ENCODE assay signal across 26 cellular contexts in the genomic region with DNA sequence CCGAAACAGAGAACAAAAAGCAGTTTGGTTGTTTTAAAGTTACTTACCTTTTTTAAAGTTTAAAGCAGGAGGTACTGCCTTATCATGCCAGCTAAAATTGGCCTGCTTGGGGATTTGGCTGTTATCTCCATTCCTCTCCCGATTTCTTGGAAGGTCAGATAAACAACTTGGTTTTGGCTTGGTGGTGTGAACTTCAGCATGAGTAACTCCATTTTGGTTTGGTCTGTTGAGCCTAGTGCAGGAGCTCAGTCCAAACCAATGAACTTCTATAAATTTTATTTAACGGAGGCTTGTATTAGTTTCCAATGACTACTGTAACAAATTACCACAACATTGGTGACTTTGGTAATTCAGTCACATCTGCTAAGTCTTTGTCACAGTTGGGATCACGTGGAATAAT.
DNase-seq lines count a peak whose midpoint lies in the region; ATAC-seq, FAIRE-seq and TF ChIP-seq lines count a peak whose summit lies in the region.
"Had no signal": no experiment of that assay in that cellular context is flagged by ENCODE, and none has a peak within 500 bp of the region (broad histone marks: within the 10 kb centered on the region; RNA-seq: fewer than 3 reads in every experiment).

No MANE protein-coding gene starts in this region.

- H3K79me2 ChIP-seq in Karpas-422 (ENCODE audit: low read length): peaks cover 95% of the 10 kb centered on the region
- H3K79me2 ChIP-seq in K562 (ENCODE audit: control insufficient read depth, insufficient read depth, low read length): no peaks in the 10 kb centered on the region; the same call in 2 of the 3 replicates
- H3K79me2 ChIP-seq in mesendoderm (ENCODE audit: control insufficient read depth, insufficient read depth, low read length): peaks cover 4% of the 10 kb centered on the region

- no peak overlapping the region for H4K5ac ChIP-seq in mesendoderm (ENCODE audit: low read length)

- peaks cover 75% of the 10 kb centered on the region for H3K4me1 ChIP-seq in Karpas-422 (ENCODE audit: low read length)
- no peaks in the 10 kb centered on the region; a peak in 1 of 5 replicates for H3K4me1 ChIP-seq in K562 (replicated peaks in 1 of 2; ENCODE audit: control insufficient read depth in 2 of 2, insufficient read depth in 2 of 2, low read length in 2 of 2)
- peaks cover 1% of the 10 kb centered on the region for H3K4me1 ChIP-seq in mesendoderm (ENCODE audit: control insufficient read depth, low read depth, low read length)
- H3K4me1 ChIP-seq: BE2C, BLaER1 had no signal

- no peak for FAIRE-seq in K562 (lab: Jason Lieb, UNC)
- FAIRE-seq: A204.1, GM12878, GM12892, GM18507 had no signal

- H3K9me2 ChIP-seq in Karpas-422 (replicated peaks; ENCODE audit: insufficient read depth, low read length): no peaks in the 10 kb centered on the region

- H3K27ac ChIP-seq in Karpas-422 (ENCODE audit: low read length) (peak overlapping the region; percentile 52), K562 (ENCODE audit: extremely low read depth, low read depth, low read length) (no peak overlapping the region), mesendoderm (ENCODE audit: low read depth, low read length) (no peak overlapping the region)
- H3K27ac ChIP-seq: BLaER1 had no signal

- H3K27me3 ChIP-seq in Karpas-422 (ENCODE audit: low read length) (no peaks in the 10 kb centered on the region), K562 (ENCODE audit: control insufficient read depth in 2 of 2, insufficient read depth in 2 of 2, low read length in 2 of 2) (no peaks in the 10 kb centered on the region), mesendoderm (ENCODE audit: insufficient read depth, low read length, poor library complexity) (no peaks in the 10 kb centered on the region)
- H3K27me3 ChIP-seq: BE2C, BLaER1 had no signal

- intact Hi-C loops in K562 (cut with micrococcal nuclease): no loop called here

- no peak for TF ChIP-seq CTCF in K562 (IDR thresholded peaks at IDR 0.05 in 2 of 3, conservative IDR thresholded peaks at IDR 0.05 in 1 of 3; ENCODE audit: insufficient read depth in 2 of 3, low read depth in 1 of 3, low read length in 3 of 3)

- H3K9me3 ChIP-seq in Karpas-422 (ENCODE audit: low read length) (no peaks in the 10 kb centered on the region), K562 (replicated peaks; ENCODE audit: control insufficient read depth, insufficient read depth, low read depth, low read length) (no peaks in the 10 kb centered on the region)
- H3K9me3 ChIP-seq: BE2C had no signal

- H3K18ac ChIP-seq in mesendoderm (ENCODE audit: low read length): no peak overlapping the region

- no peak overlapping the region for H3K4me3 ChIP-seq in Karpas-422 (ENCODE audit: low read length)
- H3K4me3 ChIP-seq in K562: no peak overlapping the region
- H3K4me3 ChIP-seq in mesendoderm (ENCODE audit: low read length): no peak overlapping the region
- H3K4me3 ChIP-seq: BLaER1, GM12878 had no signal

- TF ChIP-seq EP300 in K562 (IDR thresholded peaks at IDR 0.05; ENCODE audit: low read length): no peak

- ATAC-seq in K562 (no peak), HG02973 (IDR thresholded peaks at IDR 0.05; ENCODE audit: unreplicated experiment) (no peak)
- ATAC-seq: GM12878 had no signal

- H3K79me1 ChIP-seq in mesendoderm (ENCODE audit: low read length): peaks cover 3% of the 10 kb centered on the region

- H2BK5ac ChIP-seq in mesendoderm (ENCODE audit: low read length): no peak overlapping the region

- H4K20me1 ChIP-seq in Karpas-422 (ENCODE audit: insufficient read depth, low read depth, low read length): no peaks in the 10 kb centered on the region
- H4K20me1 ChIP-seq in K562 (replicated peaks; ENCODE audit: control insufficient read depth, insufficient read depth, low read length): no peaks in the 10 kb centered on the region
- H4K20me1 ChIP-seq: BLaER1 had no signal

- H2AFZ ChIP-seq in Karpas-422 (ENCODE audit: low read length) (no peak overlapping the region), K562 (ENCODE audit: low read depth, low read length) (no peak overlapping the region)

- H3K36me3 ChIP-seq in Karpas-422 (ENCODE audit: insufficient read depth, low read length) (peaks cover 16% of the 10 kb centered on the region), K562 (ENCODE audit: control insufficient read depth, insufficient read depth, low read length) (no peaks in the 10 kb centered on the region), mesendoderm (ENCODE audit: control insufficient read depth, insufficient read depth, low read length) (no peaks in the 10 kb centered on the region)
- H3K36me3 ChIP-seq: BE2C, BLaER1 had no signal

- DNase-seq in Karpas-422: no peak
- DNase-seq in K562 (ENCODE audit: extremely low read depth in 1 of 4, low spot score in 3 of 4): no peak
- peak; percentile 47 for DNase-seq in mesendoderm
- DNase-seq in activated CD4-positive, alpha-beta T cell treated with anti-CD3 and anti-CD28 coated beads, Interleukin-2, amount 50 U/mL, for 1 hour: no peak
- no peak for DNase-seq in SW480 (ENCODE audit: low spot score)
- DNase-seq: 8988T; ACHN; BE2C; C1 segment of cervical spinal cord; CD4-positive, alpha-beta memory T cell; CD4-positive, CD25-positive, alpha-beta regulatory T cell; CD8-positive, alpha-beta memory T cell; COR-L47; DMS 273 treated with DMSO at 0.1 percent for 48 hours; DMS153; DMS53; DMS79; DND-41; EL; GDM1 had no signal

- 67% methylated on average over 4 of the region's 4 CpGs for WGBS in K562 (ENCODE audit: insufficient coverage, low coverage, missing lambda C conversion rate)
- no CpG with 5 or more reads among the region's 4 CpGs for WGBS in mesendoderm (ENCODE audit: extremely low coverage, insufficient coverage, low lambda C conversion rate)

- CTCF ChIA-PET in K562 (lab: Yijun Ruan, JAX; ENCODE audit: low intra/inter-chr PET ratio): no interaction called here

- in situ Hi-C loops in K562 (cut with MboI): no loop called here

- H3K23ac ChIP-seq in mesendoderm (ENCODE audit: low read length): no peak overlapping the region

- POLR2A ChIA-PET in K562 (lab: Yijun Ruan, JAX): interaction anchor here (0.7 to 0.9 kb wide), 2 partner anchors 18 to 104 kb away, joined by 3 read pairs; no protein-coding TSS in a partner anchor

- H3K4me2 ChIP-seq in Karpas-422 (ENCODE audit: low read depth, low read length, poor library complexity, severe bottlenecking): no peak overlapping the region
- no peak overlapping the region for H3K4me2 ChIP-seq in K562 (ENCODE audit: insufficient read depth, low read length)
- no peak overlapping the region for H3K4me2 ChIP-seq in mesendoderm (ENCODE audit: low read length)
- H3K4me2 ChIP-seq: BLaER1 had no signal

- TF ChIP-seq POLR2A in K562 (conservative IDR thresholded peaks at IDR 0.05): no peak

- no peak overlapping the region for H3K4ac ChIP-seq in mesendoderm (ENCODE audit: low read depth, low read length)

- H2AK5ac ChIP-seq in mesendoderm (ENCODE audit: low read length): no peak overlapping the region

- H3K9ac ChIP-seq in Karpas-422 (ENCODE audit: low read length): no peak overlapping the region
- H3K9ac ChIP-seq in K562 (ENCODE audit: insufficient read depth in 1 of 2, low read depth in 2 of 2, low read length in 2 of 2): no peak overlapping the region
- no peak overlapping the region for H3K9ac ChIP-seq in mesendoderm (ENCODE audit: low read length)
- H3K9ac ChIP-seq: BLaER1 had no signal

- TF ChIP-seq RAD21 in K562 (CRISPR knock-in tag; conservative IDR thresholded peaks at IDR 0.05 in 1 of 2, IDR thresholded peaks at IDR 0.05 in 1 of 2): no peak

- peaks cover under 1% of the 10 kb centered on the region for H3K9me1 ChIP-seq in K562 (ENCODE audit: control insufficient read depth, insufficient read depth, low read length)

- BruUV-seq in K562 (replicated peaks; lab: Mats Ljungman, UMichigan): no TSS peak

- H2BK120ac ChIP-seq in mesendoderm (ENCODE audit: low read depth, low read length): no peak overlapping the region

- no peak overlapping the region for H2BK15ac ChIP-seq in mesendoderm (replicated peaks; ENCODE audit: low read depth)

- no peak overlapping the region for H4K8ac ChIP-seq in mesendoderm (ENCODE audit: low read depth, low read length)

- no peak overlapping the region for H3K56ac ChIP-seq in mesendoderm (ENCODE audit: low read length)

TF ChIP-seq in K562, 482 proteins besides CTCF, POLR2A, EP300 and RAD21:
- TF ChIP-seq NR2C1 (IDR thresholded peaks at IDR 0.05) (no peak), NR2C1 (tag; IDR thresholded peaks at IDR 0.05) (0 out of 2 replicates have a peak, but pooled peaks have one; percentile 26), MCM2 (IDR thresholded peaks at IDR 0.05; ENCODE audit: low read depth) (no peak), DMBX1 (CRISPR knock-in tag; IDR thresholded peaks at IDR 0.05; ENCODE audit: borderline replicate concordance) (peak; percentile 68; the same call in 1 of the 2 replicates)
- TF ChIP-seq, protein P1, sequence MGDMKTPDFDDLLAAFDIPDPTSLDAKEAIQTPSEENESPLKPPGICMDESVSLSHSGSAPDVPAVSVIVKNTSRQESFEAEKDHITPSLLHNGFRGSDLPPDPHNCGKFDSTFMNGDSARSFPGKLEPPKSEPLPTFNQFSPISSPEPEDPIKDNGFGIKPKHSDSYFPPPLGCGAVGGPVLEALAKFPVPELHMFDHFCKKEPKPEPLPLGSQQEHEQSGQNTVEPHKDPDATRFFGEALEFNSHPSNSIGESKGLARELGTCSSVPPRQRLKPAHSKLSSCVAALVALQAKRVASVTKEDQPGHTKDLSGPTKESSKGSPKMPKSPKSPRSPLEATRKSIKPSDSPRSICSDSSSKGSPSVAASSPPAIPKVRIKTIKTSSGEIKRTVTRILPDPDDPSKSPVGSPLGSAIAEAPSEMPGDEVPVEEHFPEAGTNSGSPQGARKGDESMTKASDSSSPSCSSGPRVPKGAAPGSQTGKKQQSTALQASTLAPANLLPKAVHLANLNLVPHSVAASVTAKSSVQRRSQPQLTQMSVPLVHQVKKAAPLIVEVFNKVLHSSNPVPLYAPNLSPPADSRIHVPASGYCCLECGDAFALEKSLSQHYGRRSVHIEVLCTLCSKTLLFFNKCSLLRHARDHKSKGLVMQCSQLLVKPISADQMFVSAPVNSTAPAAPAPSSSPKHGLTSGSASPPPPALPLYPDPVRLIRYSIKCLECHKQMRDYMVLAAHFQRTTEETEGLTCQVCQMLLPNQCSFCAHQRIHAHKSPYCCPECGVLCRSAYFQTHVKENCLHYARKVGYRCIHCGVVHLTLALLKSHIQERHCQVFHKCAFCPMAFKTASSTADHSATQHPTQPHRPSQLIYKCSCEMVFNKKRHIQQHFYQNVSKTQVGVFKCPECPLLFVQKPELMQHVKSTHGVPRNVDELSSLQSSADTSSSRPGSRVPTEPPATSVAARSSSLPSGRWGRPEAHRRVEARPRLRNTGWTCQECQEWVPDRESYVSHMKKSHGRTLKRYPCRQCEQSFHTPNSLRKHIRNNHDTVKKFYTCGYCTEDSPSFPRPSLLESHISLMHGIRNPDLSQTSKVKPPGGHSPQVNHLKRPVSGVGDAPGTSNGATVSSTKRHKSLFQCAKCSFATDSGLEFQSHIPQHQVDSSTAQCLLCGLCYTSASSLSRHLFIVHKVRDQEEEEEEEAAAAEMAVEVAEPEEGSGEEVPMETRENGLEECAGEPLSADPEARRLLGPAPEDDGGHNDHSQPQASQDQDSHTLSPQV (IDR thresholded peaks at IDR 0.05): peak; percentile 54
